In genomic region chr5:34534237-34535108, GRCh38 we compare ENCODE assay signal across 8 cellular contexts.
A peak's percentile ranks its signal among the peaks of the same experiment; 100 is the strongest.
DNase-seq lines count a peak whose midpoint lies in the region; ATAC-seq and TF ChIP-seq lines count a peak whose summit lies in the region.

No MANE protein-coding gene starts in this region.

- H3K27me3 ChIP-seq in CD8-positive, alpha-beta T cell (ENCODE audit: insufficient read depth, low read length): no peaks in the 10 kb centered on the region

- intact Hi-C loops in CD8-positive, alpha-beta T cell (cut with DNase I, micrococcal nuclease): no loop called here

- CTCF ChIA-PET in CD8-positive, alpha-beta T cell (lab: Charles Lee): interaction anchor here (5.3 kb wide), 1 partner anchor 10 kb away, joined by 22 read pairs; no protein-coding TSS in a partner anchor

- H3K36me3 Mint-ChIP-seq in CD8-positive, alpha-beta T cell: no peaks in the 10 kb centered on the region

- H3K27ac ChIP-seq in CD8-positive, alpha-beta T cell (ENCODE audit: low read depth, low read length): no peak overlapping the region

- no peaks in the 10 kb centered on the region for H3K36me3 ChIP-seq in CD8-positive, alpha-beta T cell (ENCODE audit: insufficient read depth, low read length)

- no peaks in the 10 kb centered on the region for H3K9me3 Mint-ChIP-seq in CD8-positive, alpha-beta T cell

- peaks cover 13% of the 10 kb centered on the region for H3K27me3 Mint-ChIP-seq in CD8-positive, alpha-beta T cell (ENCODE audit: low read depth)

- ATAC-seq in GM21367 (IDR thresholded peaks at IDR 0.05; ENCODE audit: unreplicated experiment): peak; percentile 95
- ATAC-seq in HG03521 (IDR thresholded peaks at IDR 0.05; ENCODE audit: unreplicated experiment): peak; percentile 65
- ATAC-seq in CD8-positive, alpha-beta T cell: no peak

- H3K9me3 ChIP-seq in CD8-positive, alpha-beta T cell (ENCODE audit: low read length): no peaks in the 10 kb centered on the region

- no peaks in the 10 kb centered on the region for H3K4me1 Mint-ChIP-seq in CD8-positive, alpha-beta T cell (ENCODE audit: low read depth)

- no peak overlapping the region for H3K27ac Mint-ChIP-seq in CD8-positive, alpha-beta T cell

- TF ChIP-seq CTCF in fibroblast of mammary gland (conservative IDR thresholded peaks at IDR 0.05; ENCODE audit: control insufficient read depth, insufficient read depth, low read depth, low read length): no peak
- TF ChIP-seq CTCF in CD8-positive, alpha-beta T cell (IDR thresholded peaks at IDR 0.05): no peak

- no peaks in the 10 kb centered on the region for H3K4me1 ChIP-seq in CD8-positive, alpha-beta T cell (ENCODE audit: insufficient read depth, low read length)

- DNase-seq in DMS53 treated with DMSO at 0.1 percent for 48 hours (lab: John Stamatoyannopoulos, UW; ENCODE audit: unreplicated experiment): peak; percentile 19
- DNase-seq in fibroblast of mammary gland (ENCODE audit: low read depth): peak; percentile 90
- no peak for DNase-seq in AML-193 (lab: John Stamatoyannopoulos, UW)
- DNase-seq in iPS-NIHi7 (ENCODE audit: extremely low spot score): no peak
- DNase-seq in NCI-H146 (lab: John Stamatoyannopoulos, UW): no peak
- DNase-seq in CD8-positive, alpha-beta T cell: no peak

- H3K4me3 Mint-ChIP-seq in CD8-positive, alpha-beta T cell: no peak overlapping the region

- H3K4me3 ChIP-seq in fibroblast of mammary gland (ENCODE audit: control insufficient read depth, low read depth, low read length): no peak overlapping the region
- no peak overlapping the region for H3K4me3 ChIP-seq in CD8-positive, alpha-beta T cell (ENCODE audit: low read depth, low read length)

- POLR2A ChIA-PET in CD8-positive, alpha-beta T cell (lab: Charles Lee): no interaction called here

Comparison
In these comparisons a context has a peak if more than half of its experiments do, and no peak if none do; other contexts are left out.
1. DNase-seq: peak in DMS53 treated with DMSO at 0.1 percent for 48 hours (single experiment) and fibroblast of mammary gland (single experiment); none in AML-193 (0 of 2), iPS-NIHi7 (single experiment), NCI-H146 (single experiment) and CD8-positive, alpha-beta T cell (0 of 7).